ENCODE assay signal across 18 cellular contexts in the genomic region with DNA sequence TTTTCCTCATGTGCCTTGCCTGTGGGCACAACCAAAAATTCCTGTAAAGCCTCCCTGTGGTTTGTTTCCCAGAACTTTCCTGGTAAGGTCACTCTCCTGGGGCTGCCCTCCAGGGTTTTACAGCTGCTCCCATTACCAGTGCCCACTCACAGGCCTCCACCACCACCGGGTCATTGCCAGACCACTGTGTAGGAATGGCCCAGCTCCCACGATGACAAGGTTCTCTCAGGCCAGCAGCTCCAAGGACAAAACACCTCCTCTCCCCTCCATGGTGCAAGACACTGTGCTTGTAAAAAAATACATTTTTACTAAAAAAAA.
A peak's percentile ranks its signal among the peaks of the same experiment; 100 is the strongest.
DNase-seq lines count a peak whose midpoint lies in the region; ATAC-seq and TF ChIP-seq lines count a peak whose summit lies in the region.
"Had no signal": no experiment of that assay in that cellular context is flagged by ENCODE, and none has a peak within 500 bp of the region (broad histone marks: within the 10 kb centered on the region; RNA-seq: fewer than 3 reads in every experiment).

No MANE protein-coding gene starts in this region.

- H3K4me1 ChIP-seq in SJCRH30 = peaks cover 34% of the 10 kb centered on the region
- H3K4me1 ChIP-seq in smooth muscle cell (ENCODE audit: low read depth) = peaks cover 33% of the 10 kb centered on the region

- 15% methylated on average over 2 of the region's 2 CpGs for WGBS in smooth muscle cell (ENCODE audit: low lambda C conversion rate)

- H3K27me3 Mint-ChIP-seq in activated T-cell treated with anti-CD3 and anti-CD28 coated beads, Interleukin-2, amount 50 U/mL, for 72 hours (ENCODE audit: low read depth) = peaks cover 19% of the 10 kb centered on the region

- no peak for ATAC-seq in HG02623 (IDR thresholded peaks at IDR 0.05; ENCODE audit: unreplicated experiment)
- no peak for ATAC-seq in activated T-cell treated with anti-CD3 and anti-CD28 coated beads, Interleukin-2, amount 50 U/mL, for 72 hours (replicated peaks in 1 of 2)

- H3K9me3 Mint-ChIP-seq in activated T-cell treated with anti-CD3 and anti-CD28 coated beads, Interleukin-2, amount 50 U/mL, for 72 hours = no peaks in the 10 kb centered on the region
- H3K9me3 Mint-ChIP-seq: central memory CD8-positive, alpha-beta T cell; memory B cell had no signal

- no peak overlapping the region for H3K4me3 ChIP-seq in SJCRH30
- no peak overlapping the region for H3K4me3 ChIP-seq in smooth muscle cell
- H3K4me3 ChIP-seq: pancreas had no signal

- H3K9me3 ChIP-seq in SJCRH30 (replicated peaks) = no peaks in the 10 kb centered on the region
- no peaks in the 10 kb centered on the region for H3K9me3 ChIP-seq in smooth muscle cell (replicated peaks; ENCODE audit: low read depth)
- H3K9me3 ChIP-seq: pancreas had no signal

- H3K27me3 ChIP-seq in SJCRH30 (no peaks in the 10 kb centered on the region), smooth muscle cell (ENCODE audit: low read depth) (no peaks in the 10 kb centered on the region)
- H3K27me3 ChIP-seq: pancreas had no signal

- H3K36me3 ChIP-seq in SJCRH30 (0 out of 2 replicates have a peak, but pooled peaks cover 3% of the 10 kb centered on the region), smooth muscle cell (ENCODE audit: low read depth) (no peaks in the 10 kb centered on the region)
- H3K36me3 ChIP-seq: pancreas had no signal

- H3K36me3 Mint-ChIP-seq in activated T-cell treated with anti-CD3 and anti-CD28 coated beads, Interleukin-2, amount 50 U/mL, for 72 hours (ENCODE audit: insufficient read depth in 2 of 2) = no peaks in the 10 kb centered on the region
- H3K36me3 Mint-ChIP-seq: memory B cell had no signal

- H3K4me1 Mint-ChIP-seq in activated T-cell treated with anti-CD3 and anti-CD28 coated beads, Interleukin-2, amount 50 U/mL, for 72 hours (ENCODE audit: low read depth) = peaks cover 8% of the 10 kb centered on the region

- H2AFZ ChIP-seq in smooth muscle cell (ENCODE audit: low read depth) = no peak overlapping the region

- no peak for TF ChIP-seq CTCF in smooth muscle cell (IDR thresholded peaks at IDR 0.05; ENCODE audit: borderline replicate concordance, insufficient read depth, poor library complexity, severe bottlenecking)

- peaks cover 9% of the 10 kb centered on the region for H4K20me1 ChIP-seq in smooth muscle cell (ENCODE audit: low read depth)

- H3K79me2 ChIP-seq in smooth muscle cell (ENCODE audit: low read depth) = peaks cover 79% of the 10 kb centered on the region

- peak overlapping the region; percentile 55 for H3K4me2 ChIP-seq in smooth muscle cell

- H3K27ac Mint-ChIP-seq in activated T-cell treated with anti-CD3 and anti-CD28 coated beads, Interleukin-2, amount 50 U/mL, for 72 hours = no peak overlapping the region
- H3K27ac Mint-ChIP-seq: memory B cell had no signal

- peaks cover 51% of the 10 kb centered on the region for H3F3A ChIP-seq in smooth muscle cell (ENCODE audit: low read depth)

- H3K27ac ChIP-seq in SJCRH30 (peak overlapping the region; percentile 46), smooth muscle cell (ENCODE audit: low read depth) (peak overlapping the region; percentile 94)
- H3K27ac ChIP-seq: C4-2B had no signal

- no peak overlapping the region for H3K4me3 Mint-ChIP-seq in activated T-cell treated with anti-CD3 and anti-CD28 coated beads, Interleukin-2, amount 50 U/mL, for 72 hours
- H3K4me3 Mint-ChIP-seq: central memory CD8-positive, alpha-beta T cell; memory B cell had no signal

- no peak overlapping the region for H3K9ac ChIP-seq in smooth muscle cell (ENCODE audit: low read depth)

- peak; percentile 69 for DNase-seq in EL
- peak; percentile 83 to 84 for DNase-seq in SJCRH30
- DNase-seq in glomerular visceral epithelial cell (ENCODE audit: extremely low spot score) = peak; percentile 76
- DNase-seq in smooth muscle cell (lab: John Stamatoyannopoulos, UW; ENCODE audit: unreplicated experiment) = no peak
- DNase-seq in NCI-H526 treated with DMSO at 0.1 percent for 48 hours (lab: John Stamatoyannopoulos, UW) = no peak
- no peak for DNase-seq in activated T-cell treated with anti-CD3 and anti-CD28 coated beads, Interleukin-2, amount 50 U/mL, for 72 hours
- no peak for DNase-seq in NCI-H345 treated with DMSO at 0.1 percent for 48 hours (lab: John Stamatoyannopoulos, UW; ENCODE audit: unreplicated experiment)
- DNase-seq: activated naive CD4-positive, alpha-beta T cell treated with anti-CD3 and anti-CD28 coated beads, Interleukin-2, amount 50 U/mL, for 16 hours; GDM1; NCI-H1417 treated with DMSO at 0.1 percent for 48 hours; NCI-H510A treated with DMSO at 0.1 percent for 48 hours; pancreas; SHP77; stimulated activated CD4-positive, alpha-beta T cell treated with anti-CD3 and anti-CD28 coated beads, Interleukin-1b, Interleukin-23, amount 100 ng/mL, for 48 hours had no signal

Comparison
In these comparisons a context has a peak if more than half of its experiments do, and no peak if none do; other contexts are left out.
1. DNase-seq: peak in EL (single experiment), SJCRH30 (2 of 2) and glomerular visceral epithelial cell (single experiment); none in smooth muscle cell (single experiment), NCI-H526 treated with DMSO at 0.1 percent for 48 hours (single experiment), activated T-cell treated with anti-CD3 and anti-CD28 coated beads, Interleukin-2, amount 50 U/mL, for 72 hours (0 of 2) and NCI-H345 treated with DMSO at 0.1 percent for 48 hours (single experiment).